In genomic region chr19:49107625-49108459, GRCh38 we compare ENCODE assay signal across 16 cellular contexts. TPM values are rescaled to one million over a fixed set of nuclear protein-coding genes. Genes with fewer than 3 reads are reported as not detected.
"Had no signal": no experiment of that assay in that cellular context is flagged by ENCODE, and none has a peak within 500 bp of the region (broad histone marks: within the 10 kb centered on the region; RNA-seq: fewer than 3 reads in every experiment).

No MANE protein-coding gene starts in this region.

- H3K27ac Mint-ChIP-seq: memory B cell had no signal

- DNase-seq: activated effector memory CD4-positive, alpha-beta T cell treated with anti-CD3 and anti-CD28 coated beads, Interleukin-2, amount 50 U/mL, for 16 hours; activated T-cell treated with anti-CD3 and anti-CD28 coated beads, Interleukin-2, amount 50 U/mL, for 24 hours; natural killer cell; sigmoid colon; stimulated activated CD4-positive, alpha-beta T cell treated with anti-CD3 and anti-CD28 coated beads, Interleukin-12 subunit alpha, Interleukin-12 subunit beta, amount 100 ng/mL, for 4 hours; stimulated activated naive CD8-positive, alpha-beta T cell treated with anti-CD3 and anti-CD28 coated beads, Interleukin-15, Interleukin-2, amounts not matched to agents 100 U/mL and 50 U/mL, for 24 hours; T-helper 2 cell had no signal

- FAIRE-seq: endometrium had no signal

- H3K27me3 ChIP-seq: esophagus muscularis mucosa, sigmoid colon, suprapubic skin, upper lobe of left lung had no signal

- H3K4me3 Mint-ChIP-seq: activated T-cell treated with anti-CD3 and anti-CD28 coated beads, Interleukin-2, amount 50 U/mL, for 24 hours; memory B cell; natural killer cell had no signal

- H3K27me3 Mint-ChIP-seq: activated T-cell treated with anti-CD3 and anti-CD28 coated beads, Interleukin-2, amount 50 U/mL, for 24 hours; memory B cell had no signal

- H3K9me3 ChIP-seq: esophagus muscularis mucosa, prostate gland, sigmoid colon, suprapubic skin, upper lobe of left lung had no signal

- H3K4me1 ChIP-seq: prostate gland, upper lobe of left lung had no signal

- H3K9me3 Mint-ChIP-seq: activated naive CD4-positive, alpha-beta T cell treated with anti-CD3 and anti-CD28 coated beads, Interleukin-2, amount 50 U/mL, for 72 hours; activated T-cell treated with anti-CD3 and anti-CD28 coated beads, Interleukin-2, amount 50 U/mL, for 24 hours; memory B cell; natural killer cell had no signal

- ATAC-seq: stimulated activated naive CD8-positive, alpha-beta T cell treated with anti-CD3 and anti-CD28 coated beads, Interleukin-15, Interleukin-2, amounts not matched to agents 100 U/mL and 50 U/mL, for 24 hours had no signal

- H3K27ac ChIP-seq: esophagus muscularis mucosa, prostate gland, sigmoid colon, suprapubic skin, upper lobe of left lung had no signal

- H3K4me3 ChIP-seq: esophagus muscularis mucosa, prostate gland, sigmoid colon, suprapubic skin, upper lobe of left lung had no signal

RNA-seq across cellular contexts. Expression of gene C19orf73, which starts 11.1 kb away (rescaled TPM):
- total RNA-seq: fibroblast of villous mesenchyme had no signal

RNA-seq across cellular contexts. Expression of gene KCNA7, which starts 35.3 kb away (rescaled TPM):
- total RNA-seq: activated naive CD4-positive, alpha-beta T cell treated with anti-CD3 and anti-CD28 coated beads, Interleukin-2, amount 50 U/mL, for 72 hours; esophagus muscularis mucosa; fibroblast of villous mesenchyme; mucosa of gallbladder; natural killer cell; prostate gland; sigmoid colon; suprapubic skin; upper lobe of left lung had no signal
- polyA plus RNA-seq: sigmoid colon had no signal
